Comparison of ENCODE assay signal across 14 cellular contexts in genomic region chr2:75602724-75603342, GRCh38. TPM values are rescaled to one million over a fixed set of nuclear protein-coding genes. Genes with fewer than 3 reads are reported as not detected.
DNase-seq lines count a peak whose midpoint lies in the region; ATAC-seq and TF ChIP-seq lines count a peak whose summit lies in the region.
"Had no signal": no experiment of that assay in that cellular context is flagged by ENCODE, and none has a peak within 500 bp of the region (broad histone marks: within the 10 kb centered on the region; RNA-seq: fewer than 3 reads in every experiment).

No MANE protein-coding gene starts in this region.

- H3K36me3 ChIP-seq in Peyer's patch (no peaks in the 10 kb centered on the region), osteoblast (ENCODE audit: insufficient read depth, low read length) (no peaks in the 10 kb centered on the region)
- H3K36me3 ChIP-seq: left ventricle myocardium inferior, ovary had no signal

- peak overlapping the region in 3 of 4 donors; percentile 5 to 71 (median 22) for H3K27ac ChIP-seq in Peyer's patch
- peak overlapping the region; percentile 97 for H3K27ac ChIP-seq in osteoblast (ENCODE audit: low read depth, low read length)
- H3K27ac ChIP-seq: left ventricle myocardium inferior, ovary had no signal

- H3K9me3 ChIP-seq in Peyer's patch = no peaks in the 10 kb centered on the region
- H3K9me3 ChIP-seq in osteoblast (ENCODE audit: low read depth, low read length) = no peaks in the 10 kb centered on the region
- H3K9me3 ChIP-seq: left ventricle myocardium inferior, ovary had no signal

- CTCF ChIA-PET in activated CD8-positive, alpha-beta memory T cell treated with anti-CD3 and anti-CD28 coated beads, Interleukin-2, amount 10 ng/mL, durations not matched to agents 7 days and 5 days (lab: Charles Lee) = no interaction called here

- H3K4me3 ChIP-seq in Peyer's patch = no peak overlapping the region
- no peak overlapping the region for H3K4me3 ChIP-seq in osteoblast (ENCODE audit: insufficient read depth, low read length)
- H3K4me3 ChIP-seq: left ventricle myocardium inferior, ovary had no signal

- H3K4me2 ChIP-seq in osteoblast (ENCODE audit: insufficient read depth, low read length) = peak overlapping the region; percentile 48

- H3K27me3 ChIP-seq in Peyer's patch (no peaks in the 10 kb centered on the region), osteoblast (ENCODE audit: insufficient read depth, low read length) (no peaks in the 10 kb centered on the region)
- H3K27me3 ChIP-seq: ovary had no signal

- H3K9me3 Mint-ChIP-seq in activated CD8-positive, alpha-beta memory T cell treated with anti-CD3 and anti-CD28 coated beads, Interleukin-2, amount 10 ng/mL, durations not matched to agents 7 days and 5 days (ENCODE audit: low read depth) = no peaks in the 10 kb centered on the region
- H3K9me3 Mint-ChIP-seq: activated CD8-positive, alpha-beta T cell treated with anti-CD3 and anti-CD28 coated beads for 36 hours; activated naive CD8-positive, alpha-beta T cell treated with anti-CD3 and anti-CD28 coated beads, Interleukin-2, amount 10 ng/mL, durations not matched to agents 7 days and 5 days had no signal

- no peak for TF ChIP-seq POLR2A in Peyer's patch (IDR thresholded peaks at IDR 0.05)

- H3K36me3 Mint-ChIP-seq in activated CD8-positive, alpha-beta memory T cell treated with anti-CD3 and anti-CD28 coated beads, Interleukin-2, amount 10 ng/mL, durations not matched to agents 7 days and 5 days = no peaks in the 10 kb centered on the region
- H3K36me3 Mint-ChIP-seq: activated naive CD8-positive, alpha-beta T cell treated with anti-CD3 and anti-CD28 coated beads, Interleukin-2, amount 10 ng/mL, durations not matched to agents 7 days and 5 days had no signal

- H3K27me3 Mint-ChIP-seq in activated CD8-positive, alpha-beta memory T cell treated with anti-CD3 and anti-CD28 coated beads, Interleukin-2, amount 10 ng/mL, durations not matched to agents 7 days and 5 days = peaks cover 21% of the 10 kb centered on the region

- ATAC-seq in esophagus mucosa (peak; percentile 72), HG02884 (IDR thresholded peaks at IDR 0.05; ENCODE audit: unreplicated experiment) (no peak)
- no peak for ATAC-seq in activated CD8-positive, alpha-beta memory T cell treated with anti-CD3 and anti-CD28 coated beads, Interleukin-2, amount 10 ng/mL, durations not matched to agents 7 days and 5 days
- ATAC-seq: activated CD8-positive, alpha-beta T cell treated with anti-CD3 and anti-CD28 coated beads for 36 hours had no signal

- H3K4me1 ChIP-seq in Peyer's patch (peaks cover 0 to 22% (median 3%) of the 10 kb centered on the region in 4 donors), osteoblast (ENCODE audit: insufficient read depth, low read length) (peaks cover 67% of the 10 kb centered on the region)
- H3K4me1 ChIP-seq: left ventricle myocardium inferior had no signal

- TF ChIP-seq CTCF in Peyer's patch (IDR thresholded peaks at IDR 0.05) (peak in 1 of 6 experiments; percentile 4), osteoblast (IDR thresholded peaks at IDR 0.05; ENCODE audit: extremely low read depth, low read depth, low read length) (no peak)

- H2AFZ ChIP-seq in osteoblast (ENCODE audit: low read length) = peak overlapping the region; percentile 53

- no peaks in the 10 kb centered on the region for H3K4me1 Mint-ChIP-seq in activated CD8-positive, alpha-beta memory T cell treated with anti-CD3 and anti-CD28 coated beads, Interleukin-2, amount 10 ng/mL, durations not matched to agents 7 days and 5 days

- H3K27ac Mint-ChIP-seq in activated CD8-positive, alpha-beta memory T cell treated with anti-CD3 and anti-CD28 coated beads, Interleukin-2, amount 10 ng/mL, durations not matched to agents 7 days and 5 days = no peak overlapping the region
- H3K27ac Mint-ChIP-seq: activated CD8-positive, alpha-beta T cell treated with anti-CD3 and anti-CD28 coated beads for 36 hours; activated naive CD8-positive, alpha-beta T cell treated with anti-CD3 and anti-CD28 coated beads, Interleukin-2, amount 10 ng/mL, durations not matched to agents 7 days and 5 days had no signal

- DNase-seq in DMS53 treated with DMSO at 0.1 percent for 48 hours (lab: John Stamatoyannopoulos, UW; ENCODE audit: unreplicated experiment) (peak; percentile 11), Peyer's patch (peak in 2 of 3 donors; percentile 64 to 85), osteoblast (ENCODE audit: insufficient read length, low spot score, missing footprints) (peak; percentile 89), SK-N-DZ (ENCODE audit: low spot score) (no peak)
- no peak for DNase-seq in activated CD8-positive, alpha-beta memory T cell treated with anti-CD3 and anti-CD28 coated beads, Interleukin-2, amount 50 U/mL, for 4 hours
- no peak for DNase-seq in activated CD8-positive, alpha-beta memory T cell treated with anti-CD3 and anti-CD28 coated beads, Interleukin-2, amount 10 ng/mL, durations not matched to agents 7 days and 5 days
- DNase-seq: activated CD8-positive, alpha-beta T cell treated with anti-CD3 and anti-CD28 coated beads for 36 hours; activated naive CD8-positive, alpha-beta T cell treated with anti-CD3 and anti-CD28 coated beads, Interleukin-2, amount 10 ng/mL, durations not matched to agents 7 days and 5 days; left ventricle myocardium inferior; NCI-H69; ovary; T-helper 1 cell had no signal

- H3K79me2 ChIP-seq in osteoblast (ENCODE audit: insufficient read depth, low read length) = no peaks in the 10 kb centered on the region

- H4K20me1 ChIP-seq in osteoblast (ENCODE audit: insufficient read depth, low read length) = no peaks in the 10 kb centered on the region

- H3K4me3 Mint-ChIP-seq in activated CD8-positive, alpha-beta memory T cell treated with anti-CD3 and anti-CD28 coated beads, Interleukin-2, amount 10 ng/mL, durations not matched to agents 7 days and 5 days = no peak overlapping the region
- H3K4me3 Mint-ChIP-seq: activated CD8-positive, alpha-beta T cell treated with anti-CD3 and anti-CD28 coated beads for 36 hours; activated naive CD8-positive, alpha-beta T cell treated with anti-CD3 and anti-CD28 coated beads, Interleukin-2, amount 10 ng/mL, durations not matched to agents 7 days and 5 days had no signal

RNA-seq across cellular contexts. Expression of gene EVA1A, which starts 42.1 kb away (rescaled TPM):
- total RNA-seq in Peyer's patch = 10 to 100 TPM in 1 of 4 donors, 1 to 10 TPM in 2, under 1 TPM in 1; 0.70 to 18.2 (median 5.8) TPM
- 0.56 TPM for total RNA-seq in esophagus mucosa
- 70.9 and 74.8 TPM in 2 replicates for total RNA-seq in osteoblast
- not detected in 2 replicates for polyA plus RNA-seq in SK-N-DZ (2014; cell fraction: cytosol; rRNA removed)
- not detected in 2 replicates for polyA plus RNA-seq in SK-N-DZ (2014; cell fraction: nucleus; rRNA removed)
- not detected for total RNA-seq in activated CD8-positive, alpha-beta memory T cell treated with anti-CD3 and anti-CD28 coated beads, Interleukin-2, amount 10 ng/mL, durations not matched to agents 7 days and 5 days
- total RNA-seq: activated naive CD8-positive, alpha-beta T cell treated with anti-CD3 and anti-CD28 coated beads, Interleukin-2, amount 10 ng/mL, durations not matched to agents 7 days and 5 days had no signal

RNA-seq across cellular contexts. Expression of gene MRPL19, which starts 43.8 kb away (rescaled TPM):
- total RNA-seq in Peyer's patch (10 to 100 TPM; 20.6 to 61.1 (median 26.8) TPM), esophagus mucosa (39.9 TPM), osteoblast (35.8 and 40.7 TPM in 2 replicates)
- polyA plus RNA-seq in SK-N-DZ (2014; cell fraction: cytosol; rRNA removed) = 43.6 and 57.3 TPM in 2 replicates
- polyA plus RNA-seq in SK-N-DZ (2014; cell fraction: nucleus; rRNA removed) = 25.4 and 37.1 TPM in 2 replicates
- 10 to 100 TPM; 38.2 to 50.4 TPM for total RNA-seq in activated CD8-positive, alpha-beta memory T cell treated with anti-CD3 and anti-CD28 coated beads, Interleukin-2, amount 10 ng/mL, durations not matched to agents 7 days and 5 days

Comparison
In these comparisons a context has a peak if more than half of its experiments do, and no peak if none do; other contexts are left out.
1. DNase-seq: peak in DMS53 treated with DMSO at 0.1 percent for 48 hours (single experiment), Peyer's patch (2 of 3) and osteoblast (single experiment); none in activated CD8-positive, alpha-beta memory T cell treated with anti-CD3 and anti-CD28 coated beads, Interleukin-2, amount 50 U/mL, for 4 hours (single experiment), SK-N-DZ (single experiment) and activated CD8-positive, alpha-beta memory T cell treated with anti-CD3 and anti-CD28 coated beads, Interleukin-2, amount 10 ng/mL, durations not matched to agents 7 days and 5 days (single experiment).